ENCODE assay signal across 27 cellular contexts in genomic region chr3:77889616-77890015, GRCh38.
"Had no signal": no experiment of that assay in that cellular context is flagged by ENCODE, and none has a peak within 500 bp of the region (broad histone marks: within the 10 kb centered on the region; RNA-seq: fewer than 3 reads in every experiment).

No MANE protein-coding gene starts in this region.

- H3K36me3 ChIP-seq: stomach, suprapubic skin, thoracic aorta, thyroid gland, tibial artery, tibial nerve, transverse colon, upper lobe of left lung, upper lobe of right lung, uterus, vagina had no signal

- H3K27me3 Mint-ChIP-seq: stimulated activated naive B cell treated with anti-CD40 and anti-IgM and Interleukin-4, amounts not matched to agents 10 μg/mL and 1 μg/mL and 100 μg/mL, for 72 hours; stimulated activated naive CD8-positive, alpha-beta T cell treated with anti-CD3 and anti-CD28 coated beads, Interleukin-15, amount 100 ng/mL, for 72 hours; stimulated activated naive CD8-positive, alpha-beta T cell treated with anti-CD3 and anti-CD28 coated beads, Interleukin-15, Interleukin-2, amounts not matched to agents 100 ng/mL and 50 ng/mL, for 24 hours; type B pancreatic cell had no signal

- DNase-seq: stimulated activated CD4-positive, alpha-beta T cell treated with anti-CD3 and anti-CD28 coated beads, Interleukin-2, amount 100 ng/mL, for 48 hours; stimulated activated CD4-positive, alpha-beta T cell treated with anti-CD3 and anti-CD28 coated beads, Interleukin-4, amount 100 ng/mL, for 1 hour; stimulated activated CD4-positive, alpha-beta T cell treated with anti-CD3 and anti-CD28 coated beads, Interleukin-4, amount 100 ng/mL, for 24 hours; stimulated activated CD4-positive, alpha-beta T cell treated with anti-CD3 and anti-CD28 coated beads, Interleukin-4, amount 100 ng/mL, for 4 hours; stimulated activated CD8-positive, alpha-beta memory T cell treated with anti-CD3 and anti-CD28 coated beads, Interleukin-4, amount 100 ng/mL, for 48 hours; stimulated activated naive B cell treated with anti-CD40 and anti-IgM and Interleukin-4, amounts not matched to agents 10 μg/mL and 1 μg/mL and 100 μg/mL, for 72 hours; stimulated activated naive CD4-positive, alpha-beta T cell; stimulated activated naive CD4-positive, alpha-beta T cell treated with Interleukin-2 at 50 U/mL for 16 hours; stimulated activated naive CD8-positive, alpha-beta T cell treated with anti-CD3 and anti-CD28 coated beads, Interleukin-15, amount 100 ng/mL, for 72 hours; stimulated activated naive CD8-positive, alpha-beta T cell treated with anti-CD3 and anti-CD28 coated beads, Interleukin-15, Interleukin-2, amounts not matched to agents 100 U/mL and 50 U/mL, for 24 hours; stomach; substantia nigra; testis; thyroid gland; tibial artery; transverse colon; trophoblast cell; upper lobe of left lung; upper lobe of right lung; uterus had no signal

- H3K27ac Mint-ChIP-seq: stimulated activated effector memory CD8-positive, alpha-beta T cell treated with anti-CD3 and anti-CD28 coated beads, Interleukin-12 subunit alpha, Interleukin-12 subunit beta, amount 100 ng/mL, for 72 hours; stimulated activated naive B cell treated with anti-CD40 and anti-IgM and Interleukin-4, amounts not matched to agents 10 μg/mL and 1 μg/mL and 100 μg/mL, for 72 hours; stimulated activated naive CD8-positive, alpha-beta T cell treated with anti-CD3 and anti-CD28 coated beads, Interleukin-15, amount 100 ng/mL, for 72 hours; stimulated activated naive CD8-positive, alpha-beta T cell treated with anti-CD3 and anti-CD28 coated beads, Interleukin-15, Interleukin-2, amounts not matched to agents 100 ng/mL and 50 ng/mL, for 24 hours; type B pancreatic cell had no signal

- H3K36me3 Mint-ChIP-seq: stimulated activated effector memory CD8-positive, alpha-beta T cell treated with anti-CD3 and anti-CD28 coated beads, Interleukin-12 subunit alpha, Interleukin-12 subunit beta, amount 100 ng/mL, for 72 hours; stimulated activated naive B cell treated with anti-CD40 and anti-IgM and Interleukin-4, amounts not matched to agents 10 μg/mL and 1 μg/mL and 100 μg/mL, for 72 hours; type B pancreatic cell had no signal

- ATAC-seq: stimulated activated effector memory CD8-positive, alpha-beta T cell treated with anti-CD3 and anti-CD28 coated beads, Interleukin-12 subunit alpha, Interleukin-12 subunit beta, amount 100 ng/mL, for 72 hours; stimulated activated naive B cell treated with anti-CD40 and anti-IgM and Interleukin-4, amounts not matched to agents 10 μg/mL and 1 μg/mL and 100 μg/mL, for 72 hours; stimulated activated naive CD8-positive, alpha-beta T cell treated with anti-CD3 and anti-CD28 coated beads, Interleukin-15, amount 100 ng/mL, for 72 hours; stimulated activated naive CD8-positive, alpha-beta T cell treated with anti-CD3 and anti-CD28 coated beads, Interleukin-15, Interleukin-2, amounts not matched to agents 100 U/mL and 50 U/mL, for 24 hours; upper lobe of right lung had no signal

- H3K27ac ChIP-seq: stomach, suprapubic skin, testis, thoracic aorta, thyroid gland, tibial artery, tibial nerve, transverse colon, upper lobe of left lung, upper lobe of right lung, uterus, vagina had no signal

- H3K4me3 Mint-ChIP-seq: stimulated activated effector memory CD8-positive, alpha-beta T cell treated with anti-CD3 and anti-CD28 coated beads, Interleukin-12 subunit alpha, Interleukin-12 subunit beta, amount 100 ng/mL, for 72 hours; stimulated activated naive B cell treated with anti-CD40 and anti-IgM and Interleukin-4, amounts not matched to agents 10 μg/mL and 1 μg/mL and 100 μg/mL, for 72 hours; stimulated activated naive CD8-positive, alpha-beta T cell treated with anti-CD3 and anti-CD28 coated beads, Interleukin-15, amount 100 ng/mL, for 72 hours; stimulated activated naive CD8-positive, alpha-beta T cell treated with anti-CD3 and anti-CD28 coated beads, Interleukin-15, Interleukin-2, amounts not matched to agents 100 ng/mL and 50 ng/mL, for 24 hours; type B pancreatic cell had no signal

- H3K4me3 ChIP-seq: stomach, suprapubic skin, testis, thoracic aorta, thyroid gland, tibial artery, tibial nerve, transverse colon, upper lobe of left lung, upper lobe of right lung, uterus, vagina had no signal

- H3K9me3 ChIP-seq: stomach, suprapubic skin, testis, thoracic aorta, thyroid gland, tibial artery, tibial nerve, transverse colon, upper lobe of left lung, upper lobe of right lung, uterus, vagina had no signal

- H3K4me1 ChIP-seq: stomach, suprapubic skin, testis, thyroid gland, tibial artery, tibial nerve, transverse colon, upper lobe of left lung, upper lobe of right lung, uterus, vagina had no signal

- H3K27me3 ChIP-seq: stomach, suprapubic skin, testis, thyroid gland, tibial artery, tibial nerve, transverse colon, upper lobe of left lung, upper lobe of right lung, uterus, vagina had no signal

- H3K4me1 Mint-ChIP-seq: stimulated activated effector memory CD8-positive, alpha-beta T cell treated with anti-CD3 and anti-CD28 coated beads, Interleukin-12 subunit alpha, Interleukin-12 subunit beta, amount 100 ng/mL, for 72 hours; stimulated activated naive B cell treated with anti-CD40 and anti-IgM and Interleukin-4, amounts not matched to agents 10 μg/mL and 1 μg/mL and 100 μg/mL, for 72 hours; stimulated activated naive CD8-positive, alpha-beta T cell treated with anti-CD3 and anti-CD28 coated beads, Interleukin-15, amount 100 ng/mL, for 72 hours had no signal
